Comparison of ENCODE assay signal across 8 cellular contexts in genomic region chr3:27596334-27596841, GRCh38.
DNase-seq lines count a peak whose midpoint lies in the region; ATAC-seq and TF ChIP-seq lines count a peak whose summit lies in the region.

No MANE protein-coding gene starts in this region.

- no peaks in the 10 kb centered on the region for H3K27me3 Mint-ChIP-seq in effector memory CD8-positive, alpha-beta T cell
- no peaks in the 10 kb centered on the region for H3K27me3 Mint-ChIP-seq in type B pancreatic cell

- ATAC-seq in GM19463 (IDR thresholded peaks at IDR 0.05; ENCODE audit: unreplicated experiment) (peak; percentile 65), GM21576 (IDR thresholded peaks at IDR 0.05; ENCODE audit: unreplicated experiment) (no peak), HG02763 (IDR thresholded peaks at IDR 0.05; ENCODE audit: unreplicated experiment) (no peak)
- ATAC-seq in effector memory CD8-positive, alpha-beta T cell (replicated peaks): no peak

- no peak for TF ChIP-seq CTCF in AG10803 (conservative IDR thresholded peaks at IDR 0.05; ENCODE audit: low read length)
- TF ChIP-seq CTCF in type B pancreatic cell (conservative IDR thresholded peaks at IDR 0.05): no peak

- peaks cover 13 to 18% of the 10 kb centered on the region in 2 donors for H3K4me1 Mint-ChIP-seq in effector memory CD8-positive, alpha-beta T cell (ENCODE audit: low read depth in 2 of 2)
- H3K4me1 Mint-ChIP-seq in type B pancreatic cell (ENCODE audit: unreplicated experiment): peaks cover 12% of the 10 kb centered on the region

- H3K9me3 Mint-ChIP-seq in effector memory CD8-positive, alpha-beta T cell: no peaks in the 10 kb centered on the region
- no peaks in the 10 kb centered on the region for H3K9me3 Mint-ChIP-seq in type B pancreatic cell

- no peaks in the 10 kb centered on the region for H3K36me3 Mint-ChIP-seq in effector memory CD8-positive, alpha-beta T cell (ENCODE audit: insufficient read depth)
- no peaks in the 10 kb centered on the region for H3K36me3 Mint-ChIP-seq in type B pancreatic cell

- peak overlapping the region; percentile 44 to 69 for H3K27ac Mint-ChIP-seq in effector memory CD8-positive, alpha-beta T cell
- H3K27ac Mint-ChIP-seq in type B pancreatic cell: no peak overlapping the region

- DNase-seq in AG10803 (ENCODE audit: low read depth) (peak; percentile 68), Kasumi-1 (lab: John Stamatoyannopoulos, UW) (peak; percentile 74 to 77), OCI-M2 (lab: John Stamatoyannopoulos, UW; ENCODE audit: unreplicated experiment) (no peak), type B pancreatic cell (ENCODE audit: extremely low spot score, unreplicated experiment) (no peak)
- no peak for DNase-seq in effector memory CD8-positive, alpha-beta T cell

- H3K4me3 ChIP-seq in AG10803 (ENCODE audit: low read length): no peak overlapping the region

- H3K4me3 Mint-ChIP-seq in effector memory CD8-positive, alpha-beta T cell: no peak overlapping the region
- no peak overlapping the region for H3K4me3 Mint-ChIP-seq in type B pancreatic cell

Comparison
In these comparisons a context has a peak if more than half of its experiments do, and no peak if none do; other contexts are left out.
1. DNase-seq: peak in AG10803 (single experiment) and Kasumi-1 (2 of 2); none in effector memory CD8-positive, alpha-beta T cell (0 of 3), OCI-M2 (single experiment) and type B pancreatic cell (single experiment).